20 cellular contexts compared by ENCODE assay signal in the genomic region with DNA sequence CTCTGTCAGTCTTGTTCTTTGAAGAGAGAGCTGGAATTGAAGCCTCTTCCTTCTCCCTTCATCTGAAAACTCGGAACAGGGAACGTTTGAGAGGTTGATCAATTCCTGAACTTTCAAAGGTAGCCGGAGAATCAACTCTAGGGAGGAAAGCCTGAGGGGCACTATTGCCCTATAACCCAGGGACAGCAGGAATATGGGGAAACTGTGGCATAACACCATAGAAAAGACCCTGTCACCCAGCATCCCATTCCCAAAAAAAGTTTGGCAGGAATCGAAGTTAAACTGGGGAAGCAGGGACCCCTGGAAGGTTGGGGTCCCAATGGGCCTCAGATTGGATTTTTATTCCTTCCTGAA. TPM values are rescaled to one million over a fixed set of nuclear protein-coding genes. Genes with fewer than 3 reads are reported as not detected.
DNase-seq lines count a peak whose midpoint lies in the region; ATAC-seq and TF ChIP-seq lines count a peak whose summit lies in the region.
"Had no signal": no experiment of that assay in that cellular context is flagged by ENCODE, and none has a peak within 500 bp of the region (broad histone marks: within the 10 kb centered on the region; RNA-seq: fewer than 3 reads in every experiment).

No MANE protein-coding gene starts in this region.

- no peaks in the 10 kb centered on the region for H3K27me3 Mint-ChIP-seq in activated T-cell treated with anti-CD3 and anti-CD28 coated beads, Interleukin-2, amount 50 U/mL, for 24 hours
- H3K27me3 Mint-ChIP-seq in brain (no peaks in the 10 kb centered on the region), neural progenitor cell (ENCODE audit: insufficient read depth, low read depth) (peaks cover 8% of the 10 kb centered on the region)
- H3K27me3 Mint-ChIP-seq: activated B cell treated with CpG ODN at 0.5 μM for 24 hours; activated CD4-positive, alpha-beta memory T cell treated with anti-CD3 and anti-CD28 coated beads for 36 hours; activated naive CD8-positive, alpha-beta T cell treated with anti-CD3 and anti-CD28 coated beads, Interleukin-2, amount 10 ng/mL, durations not matched to agents 7 days and 5 days had no signal

- no peaks in the 10 kb centered on the region for H3K9me3 ChIP-seq in HUES48 (ENCODE audit: control insufficient read depth, insufficient read depth, low read length)
- H3K9me3 ChIP-seq in neural progenitor cell (ENCODE audit: low read depth) = no peaks in the 10 kb centered on the region
- H3K9me3 ChIP-seq: colonic mucosa, neutrophil, SJSA1, suprapubic skin had no signal

- TF ChIP-seq CTCF in brain (conservative IDR thresholded peaks at IDR 0.05) = no peak
- TF ChIP-seq CTCF in neural progenitor cell (IDR thresholded peaks at IDR 0.05) = no peak

- H3F3A ChIP-seq in neural progenitor cell (ENCODE audit: low read depth) = peaks cover 17% of the 10 kb centered on the region

- H3K36me3 Mint-ChIP-seq in activated T-cell treated with anti-CD3 and anti-CD28 coated beads, Interleukin-2, amount 50 U/mL, for 24 hours (ENCODE audit: low read depth) = peaks cover 43% of the 10 kb centered on the region
- H3K36me3 Mint-ChIP-seq in brain (peaks cover 22% of the 10 kb centered on the region), neural progenitor cell (peaks cover 14% of the 10 kb centered on the region)

- peaks cover 22% of the 10 kb centered on the region for H3K4me1 ChIP-seq in HUES48 (ENCODE audit: control insufficient read depth, insufficient read depth, low read length)
- peaks cover 22% of the 10 kb centered on the region for H3K4me1 ChIP-seq in neural progenitor cell
- H3K4me1 ChIP-seq: colonic mucosa, SJSA1, suprapubic skin had no signal

- no peak overlapping the region for H2AFZ ChIP-seq in neural progenitor cell (replicated peaks)

- H3K27me3 ChIP-seq in HUES48 (ENCODE audit: control insufficient read depth, insufficient read depth, low read length) = no peaks in the 10 kb centered on the region
- H3K27me3 ChIP-seq in neural progenitor cell = no peaks in the 10 kb centered on the region
- H3K27me3 ChIP-seq: colonic mucosa, neutrophil, SJSA1, suprapubic skin had no signal

- no peak overlapping the region for H3K9ac ChIP-seq in HUES48 (ENCODE audit: low read depth, low read length)
- peak overlapping the region; percentile 6 for H3K9ac ChIP-seq in neural progenitor cell

- H3K27ac ChIP-seq in HUES48 (ENCODE audit: low read depth, low read length) (peak overlapping the region; percentile 61), neural progenitor cell (peak overlapping the region; percentile 79)
- H3K27ac ChIP-seq: colonic mucosa, neutrophil, SJSA1, suprapubic skin had no signal

- H3K4me3 Mint-ChIP-seq in activated T-cell treated with anti-CD3 and anti-CD28 coated beads, Interleukin-2, amount 50 U/mL, for 24 hours = no peak overlapping the region
- H3K4me3 Mint-ChIP-seq in brain (no peak overlapping the region), neural progenitor cell (no peak overlapping the region)
- H3K4me3 Mint-ChIP-seq: activated B cell treated with CpG ODN at 0.5 μM for 24 hours; activated CD4-positive, alpha-beta memory T cell treated with anti-CD3 and anti-CD28 coated beads for 36 hours; activated naive CD8-positive, alpha-beta T cell treated with anti-CD3 and anti-CD28 coated beads, Interleukin-2, amount 10 ng/mL, durations not matched to agents 7 days and 5 days had no signal

- H4K20me1 ChIP-seq in neural progenitor cell (ENCODE audit: low read depth) = no peaks in the 10 kb centered on the region

- no peaks in the 10 kb centered on the region for H3K9me3 Mint-ChIP-seq in activated T-cell treated with anti-CD3 and anti-CD28 coated beads, Interleukin-2, amount 50 U/mL, for 24 hours
- H3K9me3 Mint-ChIP-seq in brain = no peaks in the 10 kb centered on the region
- no peaks in the 10 kb centered on the region for H3K9me3 Mint-ChIP-seq in neural progenitor cell
- H3K9me3 Mint-ChIP-seq: activated B cell treated with CpG ODN at 0.5 μM for 24 hours; activated CD4-positive, alpha-beta memory T cell treated with anti-CD3 and anti-CD28 coated beads for 36 hours; activated naive CD8-positive, alpha-beta T cell treated with anti-CD3 and anti-CD28 coated beads, Interleukin-2, amount 10 ng/mL, durations not matched to agents 7 days and 5 days had no signal

- peak overlapping the region; percentile 38 for H3K27ac Mint-ChIP-seq in activated T-cell treated with anti-CD3 and anti-CD28 coated beads, Interleukin-2, amount 50 U/mL, for 24 hours
- H3K27ac Mint-ChIP-seq in brain (peak overlapping the region; percentile 97 to 100 (median 98)), neural progenitor cell (peak overlapping the region; percentile 64)
- H3K27ac Mint-ChIP-seq: activated B cell treated with CpG ODN at 0.5 μM for 24 hours had no signal

- no peak for DNase-seq in activated T-cell treated with anti-CD3 and anti-CD28 coated beads, Interleukin-2, amount 50 U/mL, for 24 hours
- DNase-seq in activated T-cell treated with anti-CD3 and anti-CD28 coated beads for 4 hours (no peak), neural progenitor cell (ENCODE audit: low spot score) (no peak), GOT3 (lab: John Stamatoyannopoulos, UW) (no peak)
- no peak for DNase-seq in stimulated activated CD4-positive, alpha-beta T cell treated with anti-CD3 and anti-CD28 coated beads, Interleukin-12 subunit alpha, Interleukin-12 subunit beta, amount 100 ng/mL, for 4 hours
- DNase-seq: activated B cell treated with CpG ODN at 0.5 μM for 24 hours; activated CD4-positive, alpha-beta memory T cell treated with anti-CD3 and anti-CD28 coated beads for 36 hours; activated naive CD8-positive, alpha-beta T cell treated with anti-CD3 and anti-CD28 coated beads, Interleukin-2, amount 10 ng/mL, durations not matched to agents 7 days and 5 days; colonic mucosa; midbrain; NCI-H187; T-helper 2 cell had no signal

- H3K79me2 ChIP-seq in neural progenitor cell (ENCODE audit: low read depth) = no peaks in the 10 kb centered on the region

- H3K4me3 ChIP-seq in HUES48 (ENCODE audit: low read depth, low read length) (no peak overlapping the region), neural progenitor cell (no peak overlapping the region)
- H3K4me3 ChIP-seq: colonic mucosa, SJSA1, suprapubic skin had no signal

- H3K36me3 ChIP-seq in HUES48 (ENCODE audit: control insufficient read depth, insufficient read depth, low read length) = peaks cover 40% of the 10 kb centered on the region
- H3K36me3 ChIP-seq in neural progenitor cell = no peaks in the 10 kb centered on the region

- ATAC-seq in GM21447 (IDR thresholded peaks at IDR 0.05; ENCODE audit: unreplicated experiment) = no peak
- ATAC-seq: left lobe of liver had no signal

- H3K4me2 ChIP-seq in neural progenitor cell = no peak overlapping the region

- H3K4me1 Mint-ChIP-seq in activated T-cell treated with anti-CD3 and anti-CD28 coated beads, Interleukin-2, amount 50 U/mL, for 24 hours (ENCODE audit: low read depth) = no peaks in the 10 kb centered on the region
- peaks cover 58% of the 10 kb centered on the region for H3K4me1 Mint-ChIP-seq in brain
- H3K4me1 Mint-ChIP-seq in neural progenitor cell = peaks cover 35% of the 10 kb centered on the region
- H3K4me1 Mint-ChIP-seq: activated B cell treated with CpG ODN at 0.5 μM for 24 hours had no signal

RNA-seq across cellular contexts. Expression of a gene that starts 5.1 kb away (rescaled TPM):
- 1.0 TPM for polyA plus RNA-seq in brain (ENCODE audit: insufficient read depth, low read depth, low replicate concordance)
- total RNA-seq in neural progenitor cell (ENCODE audit: low replicate concordance) = 0.07 and 0.22 TPM in 2 replicates
- total RNA-seq: A172 had no signal

RNA-seq across cellular contexts. Expression of a gene that starts 18.6 kb away (rescaled TPM):
- polyA plus RNA-seq in brain (ENCODE audit: insufficient read depth, low read depth, low replicate concordance) = 103 TPM
- total RNA-seq in neural progenitor cell (ENCODE audit: low replicate concordance) = 44.8 and 78.0 TPM in 2 replicates

RNA-seq across cellular contexts. Expression of a gene that starts 18.7 kb away (rescaled TPM):
- polyA plus RNA-seq in brain (ENCODE audit: insufficient read depth, low read depth, low replicate concordance) = 173 TPM
- total RNA-seq in neural progenitor cell (ENCODE audit: low replicate concordance) = 82.6 and 83.3 TPM in 2 replicates

RNA-seq across cellular contexts. Expression of a gene that starts 38.6 kb away (rescaled TPM):
- polyA plus RNA-seq in brain (ENCODE audit: insufficient read depth, low read depth, low replicate concordance) = 45.5 TPM
- 23.0 and 46.6 TPM in 2 replicates for total RNA-seq in neural progenitor cell (ENCODE audit: low replicate concordance)
- total RNA-seq: activated CD4-positive, alpha-beta memory T cell treated with anti-CD3 and anti-CD28 coated beads for 36 hours had no signal

Comparison
In these comparisons a context has a peak if more than half of its experiments do, and no peak if none do; other contexts are left out.
1. H3K27ac Mint-ChIP-seq: peak in every context shown above with its lines; median percentile 98 in brain; 64 in neural progenitor cell; 38 in activated T-cell treated with anti-CD3 and anti-CD28 coated beads, Interleukin-2, amount 50 U/mL, for 24 hours.